ENCODE assay signal across 8 cellular contexts in genomic region chr21:45982758-45983731, GRCh38. TPM values are rescaled to one million over a fixed set of nuclear protein-coding genes. Genes with fewer than 3 reads are reported as not detected.
DNase-seq lines count a peak whose midpoint lies in the region; ATAC-seq and TF ChIP-seq lines count a peak whose summit lies in the region.

No MANE protein-coding gene starts in this region.

- H4K20me1 ChIP-seq in hepatocyte (ENCODE audit: insufficient read depth, poor library complexity, severe bottlenecking): peaks cover 17% of the 10 kb centered on the region

- no peak overlapping the region for H3K4me3 Mint-ChIP-seq in activated B cell treated with CpG ODN at 0.5 μM for 24 hours

- no peak overlapping the region for H3K27ac Mint-ChIP-seq in activated B cell treated with CpG ODN at 0.5 μM for 24 hours

- no peaks in the 10 kb centered on the region for H3K9me3 Mint-ChIP-seq in activated B cell treated with CpG ODN at 0.5 μM for 24 hours

- peaks cover 39% of the 10 kb centered on the region for H3K79me2 ChIP-seq in hepatocyte

- H2AFZ ChIP-seq in hepatocyte: no peak overlapping the region

- H3K27ac ChIP-seq in hepatocyte (peak overlapping the region; percentile 83), gastrocnemius medialis (peak overlapping the region; percentile 71 to 81 (median 75))

- H3K4me1 ChIP-seq in hepatocyte (ENCODE audit: insufficient read depth) (peaks cover 13% of the 10 kb centered on the region), gastrocnemius medialis (peaks cover 5 to 6% of the 10 kb centered on the region in 2 donors)

- H3K9me2 ChIP-seq in hepatocyte (replicated peaks; ENCODE audit: insufficient read depth): no peaks in the 10 kb centered on the region

- peak overlapping the region; percentile 100 for H3K4me2 ChIP-seq in hepatocyte

- no peak for ATAC-seq in activated B cell treated with CpG ODN at 0.5 μM for 24 hours (ENCODE audit: low read depth)
- ATAC-seq in gastrocnemius medialis: no peak
- no peak for ATAC-seq in GM21786 (IDR thresholded peaks at IDR 0.05; ENCODE audit: unreplicated experiment)
- ATAC-seq in GM19395 (IDR thresholded peaks at IDR 0.05; ENCODE audit: unreplicated experiment): no peak

- no peaks in the 10 kb centered on the region for H3K36me3 ChIP-seq in hepatocyte (replicated peaks; ENCODE audit: insufficient read depth, low read depth)
- peaks cover 0 to 9% of the 10 kb centered on the region in 2 donors for H3K36me3 ChIP-seq in gastrocnemius medialis

- peaks cover 1% of the 10 kb centered on the region for H3K4me1 Mint-ChIP-seq in activated B cell treated with CpG ODN at 0.5 μM for 24 hours

- in situ Hi-C loops in gastrocnemius medialis (cut with MboI; ENCODE audit: low sequenced_read_pairs in 4 of 4): no loop called here

- TF ChIP-seq CTCF in activated B cell treated with CpG ODN at 0.5 μM for 24 hours (IDR thresholded peaks at IDR 0.05) (no peak), hepatocyte (IDR thresholded peaks at IDR 0.05; ENCODE audit: poor library complexity) (no peak), gastrocnemius medialis (IDR thresholded peaks at IDR 0.05 in 4 of 5, conservative IDR thresholded peaks at IDR 0.05 in 1 of 5) (no peak)

- 36% methylated on average over 45 of the region's 53 CpGs for WGBS in hepatocyte (ENCODE audit: low lambda C conversion rate, missing lambda C conversion rate)

- DNase-seq in ELR (ENCODE audit: low read depth) (peak; percentile 49), activated B cell treated with CpG ODN at 0.5 μM for 24 hours (peak; percentile 15), hepatocyte (ENCODE audit: low spot score) (no peak), gastrocnemius medialis (peak in 1 of 2 donors; percentile 12), A172 (ENCODE audit: low spot score) (no peak)
- no peak for DNase-seq in stimulated activated CD4-positive, alpha-beta T cell treated with anti-CD3 and anti-CD28 coated beads, Interleukin-1b, Interleukin-23, amount 100 ng/mL, for 48 hours

- POLR2A ChIA-PET in activated B cell treated with CpG ODN at 0.5 μM for 24 hours (lab: Charles Lee): no interaction called here

- H3K9me3 ChIP-seq in hepatocyte (ENCODE audit: low read depth) (no peaks in the 10 kb centered on the region), gastrocnemius medialis (no peaks in the 10 kb centered on the region)

- intact Hi-C loops in activated B cell treated with CpG ODN at 0.5 μM for 24 hours (cut with micrococcal nuclease) (no loop called here), gastrocnemius medialis (cut with DNase I; ENCODE audit: low total_unique reads) (no loop called here)

- no peaks in the 10 kb centered on the region for H3K27me3 ChIP-seq in hepatocyte
- H3K27me3 ChIP-seq in gastrocnemius medialis: peaks cover 0 to 2% (median 0%) of the 10 kb centered on the region in 3 donors

- TF ChIP-seq POLR2A in gastrocnemius medialis (IDR thresholded peaks at IDR 0.05): no peak

- peaks cover 3% of the 10 kb centered on the region for H3K27me3 Mint-ChIP-seq in activated B cell treated with CpG ODN at 0.5 μM for 24 hours

- no peaks in the 10 kb centered on the region for H3K36me3 Mint-ChIP-seq in activated B cell treated with CpG ODN at 0.5 μM for 24 hours (ENCODE audit: low read depth)

- H3K4me3 ChIP-seq in hepatocyte (peak overlapping the region; percentile 94), gastrocnemius medialis (peak overlapping the region; percentile 68 to 97 (median 76))

- CTCF ChIA-PET in activated B cell treated with CpG ODN at 0.5 μM for 24 hours (lab: Charles Lee): no interaction called here

RNA-seq across cellular contexts. Expression of gene COL6A1, which starts 1.5 kb away (rescaled TPM):
- total RNA-seq in activated B cell treated with CpG ODN at 0.5 μM for 24 hours (0.11 TPM in 1 of 2 replicates, not detected in the other), hepatocyte (193 and 296 TPM in 2 replicates), gastrocnemius medialis (10 to 100 TPM; 50.5 to 97.8 (median 73.3) TPM)
- polyA plus RNA-seq in hepatocyte: 592 and 616 TPM in 2 replicates
- total RNA-seq in A172 (2014; rRNA removed; shearing (Covaris generic)): 329 and 393 TPM in 2 replicates

Comparison
In these comparisons a context has a peak if more than half of its experiments do, and no peak if none do; other contexts are left out.
1. DNase-seq: peak in ELR (single experiment) and activated B cell treated with CpG ODN at 0.5 μM for 24 hours (single experiment); none in hepatocyte (single experiment), A172 (single experiment) and stimulated activated CD4-positive, alpha-beta T cell treated with anti-CD3 and anti-CD28 coated beads, Interleukin-1b, Interleukin-23, amount 100 ng/mL, for 48 hours (single experiment).
2. RNA of gene COL6A1, which starts 1.5 kb away (total RNA-seq): 329 to 393 TPM in A172, 193 to 296 TPM in hepatocyte and 50.5 to 97.8 TPM in gastrocnemius medialis; 0.11 TPM in activated B cell treated with CpG ODN at 0.5 μM for 24 hours; every median in the first group is over 10 times any median in the second.